18 cellular contexts compared by ENCODE assay signal in genomic region chr7:8120390-8121058, GRCh38.
"Had no signal": no experiment of that assay in that cellular context is flagged by ENCODE, and none has a peak within 500 bp of the region (broad histone marks: within the 10 kb centered on the region; RNA-seq: fewer than 3 reads in every experiment).

No MANE protein-coding gene starts in this region.

- H3K4me1 ChIP-seq: parathyroid adenoma, transverse colon had no signal

- H2AFZ ChIP-seq: hepatocyte, parathyroid adenoma had no signal

- DNase-seq: activated CD4-positive, alpha-beta T cell treated with anti-CD3 and anti-CD28 coated beads, Interleukin-2, amount 50 U/mL, for 1 hour; activated gamma-delta T cell; activated T-cell treated with anti-CD3 and anti-CD28 coated beads, Interleukin-2, amount 50 U/mL, for 24 hours; amygdala; brain microvascular endothelial cell; cerebellar nuclear complex; mammary epithelial cell; retina; stimulated activated CD4-positive, alpha-beta T cell treated with anti-CD3 and anti-CD28 coated beads, Interleukin-4, amount 100 ng/mL, for 24 hours; stimulated activated naive CD4-positive, alpha-beta T cell treated with Interleukin-2 at 50 U/mL for 16 hours; substantia nigra; SW 1271; transverse colon had no signal

- H3K79me2 ChIP-seq: hepatocyte, parathyroid adenoma had no signal

- H3K4me2 ChIP-seq: hepatocyte had no signal

- H3K9ac ChIP-seq: parathyroid adenoma had no signal

- H3K36me3 ChIP-seq: brain microvascular endothelial cell had no signal

- H3K4me3 ChIP-seq: hepatocyte, transverse colon had no signal

- H3K9me3 ChIP-seq: neutrophil, transverse colon had no signal

- H3K27me3 ChIP-seq: brain microvascular endothelial cell, hepatocyte, neutrophil, transverse colon had no signal

- H3K27ac ChIP-seq: brain microvascular endothelial cell, hepatocyte, neutrophil, parathyroid adenoma, transverse colon had no signal

- ATAC-seq: activated naive CD4-positive, alpha-beta T cell treated with anti-CD3 and anti-CD28 coated beads, Interleukin-2, amount 50 U/mL, for 72 hours; left lobe of liver had no signal

- H3K27me3 Mint-ChIP-seq: activated T-cell treated with anti-CD3 and anti-CD28 coated beads, Interleukin-2, amount 50 U/mL, for 24 hours had no signal

- H3K4me3 Mint-ChIP-seq: activated T-cell treated with anti-CD3 and anti-CD28 coated beads, Interleukin-2, amount 50 U/mL, for 24 hours had no signal
